ENCODE assay signal across 1 cellular context in genomic region chr12:99658950-99659349, GRCh38.
TF ChIP-seq lines count a peak whose summit lies in the region.

No MANE protein-coding gene starts in this region.

TF ChIP-seq in GM23338, 12 proteins besides CTCF, POLR2A, EP300 and RAD21 (continued from another document):
- TF ChIP-seq, protein P1, sequence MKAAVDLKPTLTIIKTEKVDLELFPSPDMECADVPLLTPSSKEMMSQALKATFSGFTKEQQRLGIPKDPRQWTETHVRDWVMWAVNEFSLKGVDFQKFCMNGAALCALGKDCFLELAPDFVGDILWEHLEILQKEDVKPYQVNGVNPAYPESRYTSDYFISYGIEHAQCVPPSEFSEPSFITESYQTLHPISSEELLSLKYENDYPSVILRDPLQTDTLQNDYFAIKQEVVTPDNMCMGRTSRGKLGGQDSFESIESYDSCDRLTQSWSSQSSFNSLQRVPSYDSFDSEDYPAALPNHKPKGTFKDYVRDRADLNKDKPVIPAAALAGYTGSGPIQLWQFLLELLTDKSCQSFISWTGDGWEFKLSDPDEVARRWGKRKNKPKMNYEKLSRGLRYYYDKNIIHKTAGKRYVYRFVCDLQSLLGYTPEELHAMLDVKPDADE (IDR thresholded peaks at IDR 0.05): no peak
